1 cellular context compared by ENCODE assay signal in genomic region chr4:9943761-9944160, GRCh38.
TF ChIP-seq lines count a peak whose summit lies in the region.

No MANE protein-coding gene starts in this region.

TF ChIP-seq in IMR-90, 13 proteins besides CTCF, POLR2A, EP300 and RAD21:
- no peak for TF ChIP-seq RCOR1 (IDR thresholded peaks at IDR 0.05; ENCODE audit: insufficient replicate concordance, low read length)
- no peak for TF ChIP-seq BHLHE40 (IDR thresholded peaks at IDR 0.05; ENCODE audit: low read depth, low read length)
- TF ChIP-seq RFX5 (IDR thresholded peaks at IDR 0.05; ENCODE audit: low read depth, low read length) = no peak
- TF ChIP-seq FOS (IDR thresholded peaks at IDR 0.05; ENCODE audit: low read depth, low read length) = no peak
- no peak for TF ChIP-seq SMC3 (IDR thresholded peaks at IDR 0.05; ENCODE audit: low read depth, low read length)
- no peak for TF ChIP-seq CHD1 (IDR thresholded peaks at IDR 0.05; ENCODE audit: low read depth, low read length)
- TF ChIP-seq, protein P1, sequence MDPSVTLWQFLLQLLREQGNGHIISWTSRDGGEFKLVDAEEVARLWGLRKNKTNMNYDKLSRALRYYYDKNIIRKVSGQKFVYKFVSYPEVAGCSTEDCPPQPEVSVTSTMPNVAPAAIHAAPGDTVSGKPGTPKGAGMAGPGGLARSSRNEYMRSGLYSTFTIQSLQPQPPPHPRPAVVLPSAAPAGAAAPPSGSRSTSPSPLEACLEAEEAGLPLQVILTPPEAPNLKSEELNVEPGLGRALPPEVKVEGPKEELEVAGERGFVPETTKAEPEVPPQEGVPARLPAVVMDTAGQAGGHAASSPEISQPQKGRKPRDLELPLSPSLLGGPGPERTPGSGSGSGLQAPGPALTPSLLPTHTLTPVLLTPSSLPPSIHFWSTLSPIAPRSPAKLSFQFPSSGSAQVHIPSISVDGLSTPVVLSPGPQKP (IDR thresholded peaks at IDR 0.05; ENCODE audit: borderline replicate concordance, low read depth, low read length) = no peak
- TF ChIP-seq CEBPB (IDR thresholded peaks at IDR 0.05; ENCODE audit: low read depth, low read length) = no peak
- TF ChIP-seq, protein P2, sequence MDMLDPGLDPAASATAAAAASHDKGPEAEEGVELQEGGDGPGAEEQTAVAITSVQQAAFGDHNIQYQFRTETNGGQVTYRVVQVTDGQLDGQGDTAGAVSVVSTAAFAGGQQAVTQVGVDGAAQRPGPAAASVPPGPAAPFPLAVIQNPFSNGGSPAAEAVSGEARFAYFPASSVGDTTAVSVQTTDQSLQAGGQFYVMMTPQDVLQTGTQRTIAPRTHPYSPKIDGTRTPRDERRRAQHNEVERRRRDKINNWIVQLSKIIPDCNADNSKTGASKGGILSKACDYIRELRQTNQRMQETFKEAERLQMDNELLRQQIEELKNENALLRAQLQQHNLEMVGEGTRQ (IDR thresholded peaks at IDR 0.05; ENCODE audit: low read depth, low read length) = no peak
- TF ChIP-seq MAZ (IDR thresholded peaks at IDR 0.05; ENCODE audit: borderline replicate concordance, low read depth, low read length) = no peak
- TF ChIP-seq MXI1 (IDR thresholded peaks at IDR 0.05; ENCODE audit: borderline replicate concordance, low read depth, low read length) = no peak
- no peak for TF ChIP-seq NFE2L2 (IDR thresholded peaks at IDR 0.05; ENCODE audit: low read depth, low read length)
- no peak for TF ChIP-seq MAFK (IDR thresholded peaks at IDR 0.05; ENCODE audit: low read depth, low read length)
TF ChIP-seq in IMR-90: peak in this region for 0.
